ENCODE assay signal across 35 cellular contexts in the genomic region with DNA sequence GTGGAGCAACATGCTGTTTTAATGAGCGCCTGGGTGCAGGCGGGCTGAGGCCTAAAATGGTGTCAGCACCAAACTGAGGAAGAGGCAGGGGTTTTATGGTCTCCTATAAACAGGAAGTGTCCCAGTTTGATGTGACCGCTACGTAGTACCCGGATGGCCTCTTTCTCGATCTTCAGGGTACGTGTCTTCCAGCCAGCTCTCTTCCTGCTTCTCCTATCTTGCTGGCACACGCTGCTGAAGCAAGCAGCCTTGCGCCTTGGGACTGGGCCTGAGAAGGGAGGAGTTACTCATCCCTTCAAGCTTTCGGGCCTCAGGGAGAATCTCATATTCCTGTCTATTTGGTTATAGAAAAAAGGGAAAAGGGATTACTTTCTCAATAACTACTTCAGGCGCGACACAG. TPM values are rescaled to one million over a fixed set of nuclear protein-coding genes. Genes with fewer than 3 reads are reported as not detected.
"Had no signal": no experiment of that assay in that cellular context is flagged by ENCODE, and none has a peak within 500 bp of the region (broad histone marks: within the 10 kb centered on the region; RNA-seq: fewer than 3 reads in every experiment).

No MANE protein-coding gene starts in this region.

- FAIRE-seq: bronchial epithelial cell, RCC 7860 had no signal

- H3K9me3 Mint-ChIP-seq: activated B cell treated with CpG ODN at 0.5 μM for 24 hours; activated naive CD8-positive, alpha-beta T cell treated with anti-CD3 and anti-CD28 coated beads, Interleukin-2, amount 50 U/mL, for 24 hours; activated T-cell treated with anti-CD3 and anti-CD28 coated beads, Interleukin-2, amount 50 U/mL, for 4 hours; activated T-helper 1 cell treated with anti-CD3 and anti-CD28 coated beads, Interleukin-12 subunit alpha, Interleukin-12 subunit beta, Interleukin-2, Interleukin-4 antibody, amounts not matched to agents 30 ng/mL and 10 ng/mL and 1 ng/mL, durations not matched to agents 14 hours and 24 hours and 36 hours had no signal

- ATAC-seq: activated naive CD8-positive, alpha-beta T cell treated with anti-CD3 and anti-CD28 coated beads, Interleukin-2, amount 50 U/mL, for 24 hours; activated T-cell treated with anti-CD3 and anti-CD28 coated beads, Interleukin-2, amount 50 U/mL, for 4 hours; Right ventricle myocardium inferior had no signal

- H3K27ac ChIP-seq: PC-9, RWPE1, VCaP had no signal

- H3K36me3 Mint-ChIP-seq: brain had no signal

- H2AFZ ChIP-seq: PC-9 had no signal

- H3K4me1 Mint-ChIP-seq: activated B cell treated with CpG ODN at 0.5 μM for 24 hours, brain had no signal

- H3K27ac Mint-ChIP-seq: activated B cell treated with CpG ODN at 0.5 μM for 24 hours; activated CD4-positive, alpha-beta memory T cell treated with anti-CD3 and anti-CD28 coated beads for 36 hours; activated naive CD4-positive, alpha-beta T cell treated with anti-CD3 and anti-CD28 coated beads for 36 hours; activated naive CD8-positive, alpha-beta T cell; activated naive CD8-positive, alpha-beta T cell treated with anti-CD3 and anti-CD28 coated beads, Interleukin-2, amount 50 U/mL, for 24 hours; activated T-helper 1 cell treated with anti-CD3 and anti-CD28 coated beads, Interleukin-12 subunit alpha, Interleukin-12 subunit beta, Interleukin-2, Interleukin-4 antibody, amounts not matched to agents 30 ng/mL and 10 ng/mL and 1 ng/mL, durations not matched to agents 14 hours and 24 hours and 36 hours; brain had no signal

- H3K4me3 ChIP-seq: PC-9 had no signal

- DNase-seq: activated B cell treated with CpG ODN at 0.5 μM for 24 hours; activated CD4-positive, alpha-beta memory T cell treated with anti-CD3 and anti-CD28 coated beads for 36 hours; activated CD4-positive, alpha-beta T cell treated with anti-CD3 and anti-CD28 coated beads for 4 hours; activated CD4-positive, alpha-beta T cell treated with anti-CD3 and anti-CD28 coated beads, Interleukin-2, amount 50 U/mL, for 1 hour; activated CD4-positive, CD25-positive, alpha-beta regulatory T cell treated with anti-CD3 and anti-CD28 coated beads, Interleukin-2, amount 50 U/mL, for 72 hours; activated CD8-positive, alpha-beta memory T cell treated with anti-CD3 and anti-CD28 coated beads, Interleukin-2, amount 50 U/mL, for 4 hours; activated gamma-delta T cell treated with Interleukin-2 at 50 U/mL for 16 hours; activated naive CD4-positive, alpha-beta T cell treated with anti-CD3 and anti-CD28 coated beads for 36 hours; activated naive CD8-positive, alpha-beta T cell treated with anti-CD3 and anti-CD28 coated beads, Interleukin-2, amount 50 U/mL, for 24 hours; activated T-cell treated with anti-CD3 and anti-CD28 coated beads for 4 hours; activated T-cell treated with anti-CD3 and anti-CD28 coated beads, Interleukin-2, amount 50 U/mL, for 4 hours; anterior cingulate cortex; central memory CD4-positive, alpha-beta T cell; Karpas-422; KBM-7; NCI-H1105; NCI-H1417 treated with DMSO at 0.1 percent for 48 hours; NCI-H2029; NCI-H345; NCI-H524 treated with DMSO at 0.1 percent for 48 hours; PC-9; SW 1271; T-helper 1 cell; T-helper 9 cell had no signal

- H3K4me3 Mint-ChIP-seq: activated B cell treated with CpG ODN at 0.5 μM for 24 hours; activated CD4-positive, alpha-beta memory T cell treated with anti-CD3 and anti-CD28 coated beads for 36 hours; activated naive CD4-positive, alpha-beta T cell treated with anti-CD3 and anti-CD28 coated beads for 36 hours; activated naive CD8-positive, alpha-beta T cell; activated naive CD8-positive, alpha-beta T cell treated with anti-CD3 and anti-CD28 coated beads, Interleukin-2, amount 50 U/mL, for 24 hours; activated T-cell treated with anti-CD3 and anti-CD28 coated beads, Interleukin-2, amount 50 U/mL, for 4 hours; activated T-helper 1 cell treated with anti-CD3 and anti-CD28 coated beads, Interleukin-12 subunit alpha, Interleukin-12 subunit beta, Interleukin-2, Interleukin-4 antibody, amounts not matched to agents 30 ng/mL and 10 ng/mL and 1 ng/mL, durations not matched to agents 14 hours and 24 hours and 36 hours; brain had no signal

- H3K4me2 ChIP-seq: PC-9 had no signal

RNA-seq across cellular contexts. Expression of a gene that starts 28.2 kb away (rescaled TPM):
- total RNA-seq: activated B cell treated with CpG ODN at 0.5 μM for 24 hours; activated CD4-positive, alpha-beta memory T cell treated with anti-CD3 and anti-CD28 coated beads for 36 hours; activated naive CD4-positive, alpha-beta T cell treated with anti-CD3 and anti-CD28 coated beads for 36 hours; activated T-helper 1 cell treated with anti-CD3 and anti-CD28 coated beads, Interleukin-12 subunit alpha, Interleukin-12 subunit beta, Interleukin-2, Interleukin-4 antibody, amounts not matched to agents 30 ng/mL and 10 ng/mL and 1 ng/mL, durations not matched to agents 14 hours and 24 hours and 36 hours; bronchial epithelial cell; MCF 10A; NCI-H460; OCI-LY7 had no signal

RNA-seq across cellular contexts. Expression of a gene that starts 49.8 kb away (rescaled TPM):
- total RNA-seq: bronchial epithelial cell, MCF 10A, PC-9 had no signal
